In genomic region chr14:64422753-64423152, GRCh38 we compare ENCODE assay signal across 25 cellular contexts. TPM values are rescaled to one million over a fixed set of nuclear protein-coding genes. Genes with fewer than 3 reads are reported as not detected.
A peak's percentile ranks its signal among the peaks of the same experiment; 100 is the strongest.
DNase-seq lines count a peak whose midpoint lies in the region; ATAC-seq lines count a peak whose summit lies in the region.
"Had no signal": no experiment of that assay in that cellular context is flagged by ENCODE, and none has a peak within 500 bp of the region (broad histone marks: within the 10 kb centered on the region; RNA-seq: fewer than 3 reads in every experiment).

No MANE protein-coding gene starts in this region.

- peaks cover 67% of the 10 kb centered on the region for H3K36me3 Mint-ChIP-seq in activated CD8-positive, alpha-beta memory T cell treated with anti-CD3 and anti-CD28 coated beads, Interleukin-2, amount 10 ng/mL, durations not matched to agents 7 days and 5 days
- peaks cover 50% of the 10 kb centered on the region for H3K36me3 Mint-ChIP-seq in activated T-helper 1 cell treated with anti-CD3 and anti-CD28 coated beads, Interleukin-12 subunit alpha, Interleukin-12 subunit beta, Interleukin-2, Interleukin-4 antibody, amounts not matched to agents 30 ng/mL and 10 ng/mL and 1 ng/mL, durations not matched to agents 14 hours and 24 hours and 36 hours (ENCODE audit: low read depth)
- H3K36me3 Mint-ChIP-seq in stimulated activated naive B cell treated with anti-CD40 and anti-IgM and Interleukin-4, amounts not matched to agents 10 μg/mL and 1 μg/mL and 100 μg/mL, for 72 hours = peaks cover 52 to 75% of the 10 kb centered on the region in 2 donors

- H3K4me1 Mint-ChIP-seq in activated CD8-positive, alpha-beta memory T cell treated with anti-CD3 and anti-CD28 coated beads, Interleukin-2, amount 10 ng/mL, durations not matched to agents 7 days and 5 days = peaks cover 29% of the 10 kb centered on the region
- peaks cover 8% of the 10 kb centered on the region for H3K4me1 Mint-ChIP-seq in activated T-helper 1 cell treated with anti-CD3 and anti-CD28 coated beads, Interleukin-12 subunit alpha, Interleukin-12 subunit beta, Interleukin-2, Interleukin-4 antibody, amounts not matched to agents 30 ng/mL and 10 ng/mL and 1 ng/mL, durations not matched to agents 14 hours and 24 hours and 36 hours (ENCODE audit: low read depth)
- H3K4me1 Mint-ChIP-seq in stimulated activated naive B cell treated with anti-CD40 and anti-IgM and Interleukin-4, amounts not matched to agents 10 μg/mL and 1 μg/mL and 100 μg/mL, for 72 hours = no peaks in the 10 kb centered on the region
- H3K4me1 Mint-ChIP-seq: activated B cell treated with CpG ODN at 0.5 μM for 24 hours, natural killer cell had no signal

- CTCF ChIA-PET in activated CD8-positive, alpha-beta memory T cell treated with anti-CD3 and anti-CD28 coated beads, Interleukin-2, amount 10 ng/mL, durations not matched to agents 7 days and 5 days (lab: Charles Lee) = interaction anchor here (1.2 to 2.5 kb wide), 3 partner anchors 10 to 214 kb away, joined by 4 to 8 read pairs (median 8); no protein-coding TSS in a partner anchor

- peak overlapping the region; percentile 3 for H3K4me3 Mint-ChIP-seq in activated CD8-positive, alpha-beta memory T cell treated with anti-CD3 and anti-CD28 coated beads, Interleukin-2, amount 10 ng/mL, durations not matched to agents 7 days and 5 days
- no peak overlapping the region for H3K4me3 Mint-ChIP-seq in activated T-helper 1 cell treated with anti-CD3 and anti-CD28 coated beads, Interleukin-12 subunit alpha, Interleukin-12 subunit beta, Interleukin-2, Interleukin-4 antibody, amounts not matched to agents 30 ng/mL and 10 ng/mL and 1 ng/mL, durations not matched to agents 14 hours and 24 hours and 36 hours
- H3K4me3 Mint-ChIP-seq in stimulated activated naive B cell treated with anti-CD40 and anti-IgM and Interleukin-4, amounts not matched to agents 10 μg/mL and 1 μg/mL and 100 μg/mL, for 72 hours = no peak overlapping the region
- H3K4me3 Mint-ChIP-seq: activated B cell treated with CpG ODN at 0.5 μM for 24 hours; activated naive CD4-positive, alpha-beta T cell treated with anti-CD3 and anti-CD28 coated beads for 36 hours; natural killer cell had no signal

- intact Hi-C loops in activated T-helper 1 cell treated with anti-CD3 and anti-CD28 coated beads, Interleukin-12 subunit alpha, Interleukin-12 subunit beta, Interleukin-2, Interleukin-4 antibody, amounts not matched to agents 30 ng/mL and 10 ng/mL and 1 ng/mL, durations not matched to agents 14 hours and 24 hours and 36 hours (cut with micrococcal nuclease) = no loop called here

- no peaks in the 10 kb centered on the region for H3K9me3 Mint-ChIP-seq in activated CD8-positive, alpha-beta memory T cell treated with anti-CD3 and anti-CD28 coated beads, Interleukin-2, amount 10 ng/mL, durations not matched to agents 7 days and 5 days (ENCODE audit: low read depth)
- no peaks in the 10 kb centered on the region for H3K9me3 Mint-ChIP-seq in activated T-helper 1 cell treated with anti-CD3 and anti-CD28 coated beads, Interleukin-12 subunit alpha, Interleukin-12 subunit beta, Interleukin-2, Interleukin-4 antibody, amounts not matched to agents 30 ng/mL and 10 ng/mL and 1 ng/mL, durations not matched to agents 14 hours and 24 hours and 36 hours
- H3K9me3 Mint-ChIP-seq in stimulated activated naive B cell treated with anti-CD40 and anti-IgM and Interleukin-4, amounts not matched to agents 10 μg/mL and 1 μg/mL and 100 μg/mL, for 72 hours = no peaks in the 10 kb centered on the region
- H3K9me3 Mint-ChIP-seq: activated B cell treated with CpG ODN at 0.5 μM for 24 hours; activated naive CD4-positive, alpha-beta T cell treated with anti-CD3 and anti-CD28 coated beads for 36 hours; natural killer cell had no signal

- DNase-seq in activated CD8-positive, alpha-beta memory T cell treated with anti-CD3 and anti-CD28 coated beads, Interleukin-2, amount 10 ng/mL, durations not matched to agents 7 days and 5 days = no peak
- no peak for DNase-seq in activated CD8-positive, alpha-beta memory T cell treated with anti-CD3 and anti-CD28 coated beads for 24 hours
- DNase-seq in activated T-helper 1 cell treated with anti-CD3 and anti-CD28 coated beads, Interleukin-12 subunit alpha, Interleukin-12 subunit beta, Interleukin-2, Interleukin-4 antibody, amounts not matched to agents 30 ng/mL and 10 ng/mL and 1 ng/mL, durations not matched to agents 14 hours and 24 hours and 36 hours (ENCODE audit: low spot score) = no peak
- DNase-seq in stimulated activated naive B cell treated with anti-CD40 and anti-IgM and Interleukin-4, amounts not matched to agents 10 μg/mL and 1 μg/mL and 100 μg/mL, for 72 hours = no peak
- no peak for DNase-seq in NCI-H1105 treated with DMSO at 0.1 percent for 48 hours (lab: John Stamatoyannopoulos, UW)
- no peak for DNase-seq in nucleus accumbens (lab: John Stamatoyannopoulos, UW)
- DNase-seq: activated B cell treated with CpG ODN at 0.5 μM for 24 hours; activated naive CD4-positive, alpha-beta T cell treated with anti-CD3 and anti-CD28 coated beads for 36 hours; anterior cingulate cortex; Caco-2; central memory CD4-positive, alpha-beta T cell; DMS79 treated with DMSO at 0.1 percent for 48 hours; dorsolateral prefrontal cortex; heart right ventricle; Karpas-422; natural killer cell; NCI-H187; ovary; stimulated activated CD4-positive, alpha-beta T cell treated with anti-CD3 and anti-CD28 coated beads, Interleukin-4, amount 100 ng/mL, for 24 hours; T1000; upper lobe of right lung had no signal

- peak; percentile 74 for ATAC-seq in activated CD8-positive, alpha-beta memory T cell treated with anti-CD3 and anti-CD28 coated beads, Interleukin-2, amount 10 ng/mL, durations not matched to agents 7 days and 5 days
- ATAC-seq in HG02885 (IDR thresholded peaks at IDR 0.05; ENCODE audit: poor library complexity, unreplicated experiment) (peak; percentile 84), GM21825 (IDR thresholded peaks at IDR 0.05; ENCODE audit: unreplicated experiment) (no peak)
- peak in 1 of 2 donors; percentile 25 for ATAC-seq in stimulated activated naive B cell treated with anti-CD40 and anti-IgM and Interleukin-4, amounts not matched to agents 10 μg/mL and 1 μg/mL and 100 μg/mL, for 72 hours (replicated peaks)
- ATAC-seq: A549, heart right ventricle, natural killer cell, SK-N-SH treated with all-trans-retinoic acid at 6 μM for 48 hours, upper lobe of right lung had no signal

- peak overlapping the region; percentile 66 for H3K27ac Mint-ChIP-seq in activated CD8-positive, alpha-beta memory T cell treated with anti-CD3 and anti-CD28 coated beads, Interleukin-2, amount 10 ng/mL, durations not matched to agents 7 days and 5 days
- peak overlapping the region; percentile 50 for H3K27ac Mint-ChIP-seq in activated T-helper 1 cell treated with anti-CD3 and anti-CD28 coated beads, Interleukin-12 subunit alpha, Interleukin-12 subunit beta, Interleukin-2, Interleukin-4 antibody, amounts not matched to agents 30 ng/mL and 10 ng/mL and 1 ng/mL, durations not matched to agents 14 hours and 24 hours and 36 hours
- H3K27ac Mint-ChIP-seq in stimulated activated naive B cell treated with anti-CD40 and anti-IgM and Interleukin-4, amounts not matched to agents 10 μg/mL and 1 μg/mL and 100 μg/mL, for 72 hours = peak overlapping the region; percentile 59
- H3K27ac Mint-ChIP-seq: activated naive CD4-positive, alpha-beta T cell treated with anti-CD3 and anti-CD28 coated beads for 36 hours had no signal

- H3K27me3 Mint-ChIP-seq in activated CD8-positive, alpha-beta memory T cell treated with anti-CD3 and anti-CD28 coated beads, Interleukin-2, amount 10 ng/mL, durations not matched to agents 7 days and 5 days = no peaks in the 10 kb centered on the region
- no peaks in the 10 kb centered on the region for H3K27me3 Mint-ChIP-seq in activated T-helper 1 cell treated with anti-CD3 and anti-CD28 coated beads, Interleukin-12 subunit alpha, Interleukin-12 subunit beta, Interleukin-2, Interleukin-4 antibody, amounts not matched to agents 30 ng/mL and 10 ng/mL and 1 ng/mL, durations not matched to agents 14 hours and 24 hours and 36 hours (ENCODE audit: insufficient read depth)
- H3K27me3 Mint-ChIP-seq in stimulated activated naive B cell treated with anti-CD40 and anti-IgM and Interleukin-4, amounts not matched to agents 10 μg/mL and 1 μg/mL and 100 μg/mL, for 72 hours = no peaks in the 10 kb centered on the region
- H3K27me3 Mint-ChIP-seq: activated B cell treated with CpG ODN at 0.5 μM for 24 hours had no signal

RNA-seq across cellular contexts. Expression of gene MTHFD1, which starts 34.6 kb away (rescaled TPM):
- total RNA-seq in activated CD8-positive, alpha-beta memory T cell treated with anti-CD3 and anti-CD28 coated beads, Interleukin-2, amount 10 ng/mL, durations not matched to agents 7 days and 5 days = 100 to 1,000 TPM; 223 to 316 TPM
- total RNA-seq in activated T-helper 1 cell treated with anti-CD3 and anti-CD28 coated beads, Interleukin-12 subunit alpha, Interleukin-12 subunit beta, Interleukin-2, Interleukin-4 antibody, amounts not matched to agents 30 ng/mL and 10 ng/mL and 1 ng/mL, durations not matched to agents 14 hours and 24 hours and 36 hours = 241 and 244 TPM in 2 replicates

RNA-seq across cellular contexts. Expression of gene AKAP5, which starts 42.5 kb away (rescaled TPM):
- 10 to 100 TPM in 1 of 2 experiments, 1 to 10 TPM in 1; 8.8 to 23.2 TPM for total RNA-seq in activated CD8-positive, alpha-beta memory T cell treated with anti-CD3 and anti-CD28 coated beads, Interleukin-2, amount 10 ng/mL, durations not matched to agents 7 days and 5 days
- total RNA-seq in activated T-helper 1 cell treated with anti-CD3 and anti-CD28 coated beads, Interleukin-12 subunit alpha, Interleukin-12 subunit beta, Interleukin-2, Interleukin-4 antibody, amounts not matched to agents 30 ng/mL and 10 ng/mL and 1 ng/mL, durations not matched to agents 14 hours and 24 hours and 36 hours = 1.1 and 1.5 TPM in 2 replicates
